In genomic region chr5:169091396-169091980, GRCh38 we compare ENCODE assay signal across 22 cellular contexts.
"Had no signal": no experiment of that assay in that cellular context is flagged by ENCODE, and none has a peak within 500 bp of the region (broad histone marks: within the 10 kb centered on the region; RNA-seq: fewer than 3 reads in every experiment).

No MANE protein-coding gene starts in this region.

- DNase-seq: activated CD4-positive, alpha-beta T cell treated with anti-CD3 and anti-CD28 coated beads for 36 hours; activated CD4-positive, alpha-beta T cell treated with anti-CD3 and anti-CD28 coated beads, Interleukin-2, amount 50 U/mL, for 4 hours; activated CD8-positive, alpha-beta memory T cell treated with anti-CD3 and anti-CD28 coated beads, Interleukin-2, amount 50 U/mL, for 48 hours; activated naive CD4-positive, alpha-beta T cell; activated T-cell treated with anti-CD3 and anti-CD28 coated beads, Interleukin-2, amount 50 U/mL, for 4 hours; central memory CD4-positive, alpha-beta T cell; cortex of kidney; foreskin fibroblast; kidney; occipital lobe; posterior cingulate gyrus; sigmoid colon; stimulated activated CD4-positive, alpha-beta T cell treated with anti-CD3 and anti-CD28 coated beads, Interleukin-15, amount 100 ng/mL, for 24 hours; stomach; T-helper 9 cell had no signal

- H3K27me3 ChIP-seq: sigmoid colon, stomach, suprapubic skin, tibial nerve had no signal

- H3K4me1 ChIP-seq: sigmoid colon, stomach, suprapubic skin, tibial nerve had no signal

- H3K27ac ChIP-seq: epithelial cell of prostate, sigmoid colon, stomach, suprapubic skin, tibial nerve had no signal

- ATAC-seq: activated CD4-positive, alpha-beta T cell treated with anti-CD3 and anti-CD28 coated beads for 36 hours; activated T-cell treated with anti-CD3 and anti-CD28 coated beads, Interleukin-2, amount 50 U/mL, for 4 hours; natural killer cell treated with Interleukin-12 subunit alpha and Interleukin-12 subunit beta and Interleukin-15 and Interleukin-18, amount 100 ng/mL, for 72 hours; stimulated activated memory B cell treated with anti-CD40 and anti-IgM and Interleukin-4, amounts not matched to agents 10 μg/mL and 1 μg/mL and 100 μg/mL, for 72 hours; WTC11 had no signal

- H3K36me3 ChIP-seq: sigmoid colon, stomach, suprapubic skin, tibial nerve had no signal

- H3K4me2 ChIP-seq: smooth muscle cell had no signal

- H3K4me3 ChIP-seq: sigmoid colon, smooth muscle cell, stomach, suprapubic skin, tibial nerve had no signal

- H3K9me3 ChIP-seq: sigmoid colon, suprapubic skin had no signal
